ENCODE assay signal across 10 cellular contexts in the genomic region with DNA sequence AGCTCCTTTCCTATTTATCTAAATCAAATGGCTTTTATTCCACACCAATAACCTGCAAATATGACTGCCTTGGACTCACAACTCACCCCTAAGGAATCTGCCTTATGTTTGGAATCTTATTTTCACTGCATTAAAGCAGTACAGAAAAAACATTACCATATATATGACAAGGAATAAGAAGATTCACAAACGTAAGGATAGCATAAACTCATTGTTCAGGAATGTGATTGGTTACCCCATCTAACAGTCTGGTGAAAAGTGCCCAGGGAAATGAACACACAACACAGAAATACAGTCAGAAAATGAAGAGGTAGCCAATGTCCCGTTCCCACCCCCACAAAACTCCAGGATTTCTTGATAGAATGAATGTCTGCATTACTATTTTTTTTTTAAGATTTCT. TPM values are rescaled to one million over a fixed set of nuclear protein-coding genes. Genes with fewer than 3 reads are reported as not detected.
DNase-seq lines count a peak whose midpoint lies in the region; ATAC-seq and TF ChIP-seq lines count a peak whose summit lies in the region.
"Had no signal": no experiment of that assay in that cellular context is flagged by ENCODE, and none has a peak within 500 bp of the region (broad histone marks: within the 10 kb centered on the region; RNA-seq: fewer than 3 reads in every experiment).

No MANE protein-coding gene starts in this region.

- H3K4me3 Mint-ChIP-seq in activated T-cell treated with anti-CD3 and anti-CD28 coated beads, Interleukin-2, amount 50 U/mL, for 4 hours, result peak overlapping the region; percentile 70
- H3K4me3 Mint-ChIP-seq in stimulated activated naive B cell treated with anti-CD40 and anti-IgM and Interleukin-4, amounts not matched to agents 10 μg/mL and 1 μg/mL and 100 μg/mL, for 72 hours, result peak overlapping the region; percentile 56 to 73

- peaks cover 15% of the 10 kb centered on the region for H3K36me3 Mint-ChIP-seq in activated T-cell treated with anti-CD3 and anti-CD28 coated beads, Interleukin-2, amount 50 U/mL, for 4 hours (ENCODE audit: insufficient read depth)
- H3K36me3 Mint-ChIP-seq in stimulated activated naive B cell treated with anti-CD40 and anti-IgM and Interleukin-4, amounts not matched to agents 10 μg/mL and 1 μg/mL and 100 μg/mL, for 72 hours, result peaks cover 3 to 18% of the 10 kb centered on the region in 2 donors

- peak overlapping the region; percentile 90 for H3K27ac ChIP-seq in VCaP

- DNase-seq in activated T-cell treated with anti-CD3 and anti-CD28 coated beads, Interleukin-2, amount 50 U/mL, for 4 hours, result no peak
- no peak for DNase-seq in activated T-cell treated with anti-CD3 and anti-CD28 coated beads, Interleukin-2, amount 50 U/mL, for 48 hours
- DNase-seq in fibroblast of pulmonary artery (ENCODE audit: low read depth) (peak; percentile 53), NCI-H774 (lab: John Stamatoyannopoulos, UW) (no peak)
- DNase-seq in stimulated activated naive B cell treated with anti-CD40 and anti-IgM and Interleukin-4, amounts not matched to agents 10 μg/mL and 1 μg/mL and 100 μg/mL, for 72 hours, result no peak
- no peak for DNase-seq in stimulated activated naive CD4-positive, alpha-beta T cell treated with Interleukin-2 at 50 U/mL for 16 hours (lab: John Stamatoyannopoulos, UW)
- DNase-seq: activated CD8-positive, alpha-beta memory T cell treated with anti-CD3 and anti-CD28 coated beads for 24 hours; NCI-H1048 had no signal

- H3K4me3 ChIP-seq in fibroblast of pulmonary artery (replicated peaks; ENCODE audit: low read depth, low read length), result peak overlapping the region; percentile 91

- peak overlapping the region; percentile 1 for H3K27ac Mint-ChIP-seq in stimulated activated naive B cell treated with anti-CD40 and anti-IgM and Interleukin-4, amounts not matched to agents 10 μg/mL and 1 μg/mL and 100 μg/mL, for 72 hours

- no peaks in the 10 kb centered on the region for H3K9me3 Mint-ChIP-seq in activated T-cell treated with anti-CD3 and anti-CD28 coated beads, Interleukin-2, amount 50 U/mL, for 4 hours
- H3K9me3 Mint-ChIP-seq in stimulated activated naive B cell treated with anti-CD40 and anti-IgM and Interleukin-4, amounts not matched to agents 10 μg/mL and 1 μg/mL and 100 μg/mL, for 72 hours, result no peaks in the 10 kb centered on the region

- TF ChIP-seq CTCF in VCaP (conservative IDR thresholded peaks at IDR 0.05), result no peak
- TF ChIP-seq CTCF in fibroblast of pulmonary artery (IDR thresholded peaks at IDR 0.05; ENCODE audit: low read length, missing control alignments), result no peak

- H3K4me1 Mint-ChIP-seq in activated T-cell treated with anti-CD3 and anti-CD28 coated beads, Interleukin-2, amount 50 U/mL, for 4 hours (ENCODE audit: low read depth), result peaks cover 58% of the 10 kb centered on the region
- H3K4me1 Mint-ChIP-seq in stimulated activated naive B cell treated with anti-CD40 and anti-IgM and Interleukin-4, amounts not matched to agents 10 μg/mL and 1 μg/mL and 100 μg/mL, for 72 hours, result peaks cover 34 to 49% of the 10 kb centered on the region in 2 donors

- no peak for ATAC-seq in activated T-cell treated with anti-CD3 and anti-CD28 coated beads, Interleukin-2, amount 50 U/mL, for 4 hours
- ATAC-seq in stimulated activated naive B cell treated with anti-CD40 and anti-IgM and Interleukin-4, amounts not matched to agents 10 μg/mL and 1 μg/mL and 100 μg/mL, for 72 hours (replicated peaks), result no peak
- no peak for ATAC-seq in HG02763 (IDR thresholded peaks at IDR 0.05; ENCODE audit: unreplicated experiment)

- H3K27me3 Mint-ChIP-seq in activated T-cell treated with anti-CD3 and anti-CD28 coated beads, Interleukin-2, amount 50 U/mL, for 4 hours (ENCODE audit: low read depth), result no peaks in the 10 kb centered on the region
- no peaks in the 10 kb centered on the region for H3K27me3 Mint-ChIP-seq in stimulated activated naive B cell treated with anti-CD40 and anti-IgM and Interleukin-4, amounts not matched to agents 10 μg/mL and 1 μg/mL and 100 μg/mL, for 72 hours

RNA-seq across cellular contexts. Expression of a gene that starts 2.0 kb away (rescaled TPM):
- total RNA-seq in activated T-cell treated with anti-CD3 and anti-CD28 coated beads, Interleukin-2, amount 50 U/mL, for 4 hours, result 10 to 100 TPM; 35.0 to 38.0 (median 37.6) TPM
